ENCODE assay signal across 13 cellular contexts in the genomic region with DNA sequence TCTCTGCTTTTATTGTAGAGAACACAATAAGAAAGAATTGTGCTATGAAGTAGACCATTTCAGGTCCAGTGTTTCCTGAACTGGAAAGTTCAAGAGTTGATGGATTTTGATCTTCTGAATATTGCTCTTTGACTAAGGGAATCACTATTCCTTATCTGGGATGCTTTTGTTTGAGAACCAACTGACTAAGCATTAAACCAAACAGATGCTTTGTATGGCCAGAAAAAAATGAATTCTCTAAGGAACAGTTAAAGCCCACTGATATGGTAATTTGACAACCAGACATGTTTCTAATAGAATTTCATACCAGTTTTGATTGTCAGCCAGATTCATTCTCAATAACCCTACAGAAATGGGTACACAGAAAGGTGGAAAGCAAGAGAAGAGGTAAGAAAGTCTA.
DNase-seq lines count a peak whose midpoint lies in the region; TF ChIP-seq lines count a peak whose summit lies in the region.
"Had no signal": no experiment of that assay in that cellular context is flagged by ENCODE, and none has a peak within 500 bp of the region (broad histone marks: within the 10 kb centered on the region; RNA-seq: fewer than 3 reads in every experiment).

No MANE protein-coding gene starts in this region.

- peak; percentile 7 for DNase-seq in SK-N-DZ (ENCODE audit: low spot score)
- no peak for DNase-seq in endodermal cell
- DNase-seq in neural progenitor cell (ENCODE audit: low spot score): no peak
- no peak for DNase-seq in NCI-H748 treated with DMSO at 0.1 percent for 48 hours (lab: John Stamatoyannopoulos, UW)
- no peak for DNase-seq in DMS79 (lab: John Stamatoyannopoulos, UW)
- DNase-seq in DMS153 treated with DMSO at 0.1 percent for 48 hours (lab: John Stamatoyannopoulos, UW; ENCODE audit: unreplicated experiment): no peak
- DNase-seq: C1 segment of cervical spinal cord; Caco-2; CD4-positive, alpha-beta memory T cell; DMS153; GOT3; HFFc6 had no signal

- H3K36me3 ChIP-seq in endodermal cell (ENCODE audit: control insufficient read depth, insufficient read depth, low read length) (no peaks in the 10 kb centered on the region), neural progenitor cell (no peaks in the 10 kb centered on the region)
- H3K36me3 ChIP-seq: HAP-1 had no signal

- H3K27me3 Mint-ChIP-seq in endodermal cell (ENCODE audit: insufficient read depth) (no peaks in the 10 kb centered on the region), neural progenitor cell (ENCODE audit: insufficient read depth, low read depth) (peaks cover 4% of the 10 kb centered on the region)
- H3K27me3 Mint-ChIP-seq: CD4-positive, alpha-beta memory T cell had no signal

- no peak for TF ChIP-seq CTCF in endodermal cell (conservative IDR thresholded peaks at IDR 0.05)
- TF ChIP-seq CTCF in neural progenitor cell (IDR thresholded peaks at IDR 0.05): no peak

- H3F3A ChIP-seq in neural progenitor cell (ENCODE audit: low read depth): peaks cover 14% of the 10 kb centered on the region

- no peaks in the 10 kb centered on the region for H3K79me2 ChIP-seq in neural progenitor cell (ENCODE audit: low read depth)

- no peak overlapping the region for H3K4me3 Mint-ChIP-seq in endodermal cell
- no peak overlapping the region for H3K4me3 Mint-ChIP-seq in neural progenitor cell
- H3K4me3 Mint-ChIP-seq: CD4-positive, alpha-beta memory T cell; HFFc6 had no signal

- H3K9me3 Mint-ChIP-seq in endodermal cell: peaks cover 6% of the 10 kb centered on the region
- peaks cover 11% of the 10 kb centered on the region for H3K9me3 Mint-ChIP-seq in neural progenitor cell

- no peak overlapping the region for H2AFZ ChIP-seq in neural progenitor cell (replicated peaks)

- H3K9ac ChIP-seq in endodermal cell (ENCODE audit: extremely low read depth, low read length, poor library complexity, severe bottlenecking): no peak overlapping the region
- no peak overlapping the region for H3K9ac ChIP-seq in neural progenitor cell

- no peak overlapping the region for H3K4me2 ChIP-seq in neural progenitor cell

- H3K9me3 ChIP-seq in endodermal cell (ENCODE audit: control insufficient read depth, low read length) (peaks cover 16% of the 10 kb centered on the region), neural progenitor cell (ENCODE audit: low read depth) (no peaks in the 10 kb centered on the region)
- H3K9me3 ChIP-seq: Caco-2, HAP-1 had no signal

- H3K27ac Mint-ChIP-seq in endodermal cell (no peak overlapping the region), neural progenitor cell (peak overlapping the region; percentile 95)
- H3K27ac Mint-ChIP-seq: CD4-positive, alpha-beta memory T cell; HFFc6 had no signal

- H3K27ac ChIP-seq in endodermal cell (ENCODE audit: low read depth, low read length) (peak overlapping the region; percentile 88), neural progenitor cell (no peak overlapping the region)

- peaks cover 3% of the 10 kb centered on the region for H3K4me1 ChIP-seq in endodermal cell (ENCODE audit: control insufficient read depth, insufficient read depth, low read length)
- H3K4me1 ChIP-seq in neural progenitor cell: peaks cover 28% of the 10 kb centered on the region
- H3K4me1 ChIP-seq: Caco-2 had no signal

- H3K36me3 Mint-ChIP-seq in endodermal cell (ENCODE audit: low read depth) (no peaks in the 10 kb centered on the region), neural progenitor cell (no peaks in the 10 kb centered on the region)
- H3K36me3 Mint-ChIP-seq: CD4-positive, alpha-beta memory T cell had no signal

- H4K20me1 ChIP-seq in neural progenitor cell (ENCODE audit: low read depth): no peaks in the 10 kb centered on the region

- no peak overlapping the region for H3K4me3 ChIP-seq in endodermal cell (ENCODE audit: low read length)
- H3K4me3 ChIP-seq in neural progenitor cell: no peak overlapping the region
- H3K4me3 ChIP-seq: HAP-1 had no signal

- H3K4me1 Mint-ChIP-seq in endodermal cell (peaks cover 22% of the 10 kb centered on the region), neural progenitor cell (peaks cover 49% of the 10 kb centered on the region)
- H3K4me1 Mint-ChIP-seq: CD4-positive, alpha-beta memory T cell had no signal

- no peaks in the 10 kb centered on the region for H3K27me3 ChIP-seq in endodermal cell (ENCODE audit: control insufficient read depth, insufficient read depth, low read length, poor library complexity, severe bottlenecking)
- H3K27me3 ChIP-seq in neural progenitor cell: no peaks in the 10 kb centered on the region
